Comparison of ENCODE assay signal across 26 cellular contexts in the genomic region with DNA sequence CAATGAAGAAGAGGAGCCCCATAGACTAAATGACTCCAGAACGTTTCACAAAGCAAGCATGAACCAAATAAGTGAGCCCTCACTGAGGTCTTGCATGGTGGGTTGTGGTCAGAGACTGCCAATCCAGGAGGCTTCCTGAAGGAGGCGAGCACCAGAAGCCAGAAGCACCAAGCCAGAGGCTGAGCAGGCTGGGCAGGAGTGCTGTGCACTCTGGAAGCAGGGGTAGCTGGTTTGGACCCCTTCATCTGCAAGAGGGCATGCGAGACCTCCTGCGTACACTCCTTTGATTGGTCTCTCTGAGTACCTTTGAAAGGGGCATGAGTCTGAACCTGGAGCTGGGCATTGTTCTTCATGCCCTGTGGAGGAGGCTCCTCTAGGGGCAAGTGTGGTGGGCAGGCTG.
"Had no signal": no experiment of that assay in that cellular context is flagged by ENCODE, and none has a peak within 500 bp of the region (broad histone marks: within the 10 kb centered on the region; RNA-seq: fewer than 3 reads in every experiment).

No MANE protein-coding gene starts in this region.

- H3K4me3 Mint-ChIP-seq: activated CD4-positive, alpha-beta memory T cell treated with anti-CD3 and anti-CD28 coated beads for 36 hours; activated CD4-positive, alpha-beta T cell treated with anti-CD3 and anti-CD28 coated beads, Interleukin-2, amount 10 ng/mL, durations not matched to agents 7 days and 5 days; activated naive CD8-positive, alpha-beta T cell treated with anti-CD3 and anti-CD28 coated beads, Interleukin-2, amount 10 ng/mL, durations not matched to agents 7 days and 5 days; activated T-cell treated with anti-CD3 and anti-CD28 coated beads, Interleukin-2, amount 50 U/mL, for 72 hours; T-helper 1 cell treated with Interleukin-12 subunit alpha and Interleukin-12 subunit beta and Interleukin-4 antibody, amounts not matched to agents 30 μg/mL and 1 μg/mL, for 36 hours had no signal

- H3K27ac ChIP-seq: adrenal gland, SJSA1 had no signal

- H3K36me3 ChIP-seq: adrenal gland, MG63, SJSA1 had no signal

- DNase-seq: activated CD4-positive, alpha-beta memory T cell treated with anti-CD3 and anti-CD28 coated beads for 36 hours; activated CD4-positive, alpha-beta T cell treated with anti-CD3 and anti-CD28 coated beads, Interleukin-2, amount 10 ng/mL, durations not matched to agents 7 days and 5 days; activated CD4-positive, CD25-positive, alpha-beta regulatory T cell; activated CD8-positive, alpha-beta memory T cell treated with anti-CD3 and anti-CD28 coated beads for 24 hours; activated naive CD4-positive, alpha-beta T cell treated with anti-CD3 and anti-CD28 coated beads, Interleukin-2, amount 50 U/mL, for 16 hours; activated naive CD8-positive, alpha-beta T cell treated with anti-CD3 and anti-CD28 coated beads, Interleukin-2, amount 10 ng/mL, durations not matched to agents 7 days and 5 days; activated T-cell treated with anti-CD3 and anti-CD28 coated beads, Interleukin-2, amount 50 U/mL, for 72 hours; adrenal gland; anterior cingulate cortex; cerebellar nuclear complex; MG63; MV-4-11; NCI-H1092 treated with DMSO at 0.1 percent for 48 hours; NCI-H1417 treated with DMSO at 0.1 percent for 48 hours; NCI-H1694; NCI-H2029; NCI-H2107; NCI-H2171 treated with DMSO at 0.1 percent for 48 hours; NCI-H226; NCI-H69; NK-92 treated with Interleukin-12 subunit alpha and Interleukin-12 subunit beta, amount 100 ng/mL, for 24 hours; SHP77; T-helper 9 cell had no signal

- H3K9me3 Mint-ChIP-seq: activated CD4-positive, alpha-beta memory T cell treated with anti-CD3 and anti-CD28 coated beads for 36 hours; activated CD4-positive, alpha-beta T cell treated with anti-CD3 and anti-CD28 coated beads, Interleukin-2, amount 10 ng/mL, durations not matched to agents 7 days and 5 days; activated naive CD8-positive, alpha-beta T cell treated with anti-CD3 and anti-CD28 coated beads, Interleukin-2, amount 10 ng/mL, durations not matched to agents 7 days and 5 days; activated T-cell treated with anti-CD3 and anti-CD28 coated beads, Interleukin-2, amount 50 U/mL, for 72 hours; activated T-helper 2 cell treated with anti-CD3 and anti-CD28 coated beads, Interferon-gamma antibody, Interleukin-2, Interleukin-4, amounts not matched to agents 10 μg/mL and 5 μg/mL and 100 μg/mL, durations not matched to agents 14 hours and 24 hours and 36 hours; T-helper 1 cell treated with Interleukin-12 subunit alpha and Interleukin-12 subunit beta and Interleukin-4 antibody, amounts not matched to agents 30 μg/mL and 1 μg/mL, for 36 hours had no signal

- H3K27me3 ChIP-seq: adrenal gland, MG63, SJSA1 had no signal

- H3K4me1 ChIP-seq: adrenal gland, SJSA1 had no signal

- H3K36me3 Mint-ChIP-seq: activated CD4-positive, alpha-beta memory T cell treated with anti-CD3 and anti-CD28 coated beads for 36 hours; activated naive CD8-positive, alpha-beta T cell treated with anti-CD3 and anti-CD28 coated beads, Interleukin-2, amount 10 ng/mL, durations not matched to agents 7 days and 5 days had no signal

- H3K4me3 ChIP-seq: adrenal gland, MG63, SJSA1 had no signal

- H3K9me3 ChIP-seq: adrenal gland, MG63, SJSA1 had no signal

- H3K27ac Mint-ChIP-seq: activated CD4-positive, alpha-beta memory T cell treated with anti-CD3 and anti-CD28 coated beads for 36 hours; activated CD4-positive, alpha-beta T cell treated with anti-CD3 and anti-CD28 coated beads, Interleukin-2, amount 10 ng/mL, durations not matched to agents 7 days and 5 days; activated T-cell treated with anti-CD3 and anti-CD28 coated beads, Interleukin-2, amount 50 U/mL, for 72 hours; activated T-helper 2 cell treated with anti-CD3 and anti-CD28 coated beads, Interferon-gamma antibody, Interleukin-2, Interleukin-4, amounts not matched to agents 10 μg/mL and 5 μg/mL and 100 μg/mL, durations not matched to agents 14 hours and 24 hours and 36 hours; T-helper 1 cell treated with Interleukin-12 subunit alpha and Interleukin-12 subunit beta and Interleukin-4 antibody, amounts not matched to agents 30 μg/mL and 1 μg/mL, for 36 hours had no signal

- H3K27me3 Mint-ChIP-seq: activated CD4-positive, alpha-beta memory T cell treated with anti-CD3 and anti-CD28 coated beads for 36 hours had no signal
